In genomic region chr19:3613765-3614661, GRCh38 we compare ENCODE assay signal across 18 cellular contexts. TPM values are rescaled to one million over a fixed set of nuclear protein-coding genes. Genes with fewer than 3 reads are reported as not detected.
"Had no signal": no experiment of that assay in that cellular context is flagged by ENCODE, and none has a peak within 500 bp of the region (broad histone marks: within the 10 kb centered on the region; RNA-seq: fewer than 3 reads in every experiment).

No MANE protein-coding gene starts in this region.

- DNase-seq: activated CD4-positive, alpha-beta T cell treated with anti-CD3 and anti-CD28 coated beads for 36 hours; activated CD8-positive, alpha-beta T cell treated with anti-CD3 and anti-CD28 coated beads for 36 hours; activated effector memory CD4-positive, alpha-beta T cell treated with anti-CD3 and anti-CD28 coated beads, Interleukin-2, amount 50 U/mL, for 16 hours; activated T-cell treated with anti-CD3 and anti-CD28 coated beads, Interleukin-2, amount 50 U/mL, for 4 hours; erythroblast; hippocampal formation; left ventricle myocardium superior; mesenchymal stem cell; psoas muscle; T-helper 17 cell; upper lobe of right lung; WERI-Rb-1 had no signal

- H3K9me3 ChIP-seq: adrenal gland, psoas muscle, right lobe of liver, thoracic aorta, upper lobe of right lung had no signal

- H3K27ac ChIP-seq: psoas muscle, thoracic aorta, upper lobe of right lung, WERI-Rb-1 had no signal

- H3K4me3 ChIP-seq: adrenal gland, psoas muscle, right lobe of liver, thoracic aorta, upper lobe of right lung had no signal

- FAIRE-seq: keratinocyte had no signal

- H3K9me3 Mint-ChIP-seq: activated CD8-positive, alpha-beta T cell treated with anti-CD3 and anti-CD28 coated beads for 36 hours; activated naive CD4-positive, alpha-beta T cell treated with anti-CD3 and anti-CD28 coated beads, Interleukin-2, amount 50 U/mL, for 24 hours; activated T-cell treated with anti-CD3 and anti-CD28 coated beads, Interleukin-2, amount 50 U/mL, for 4 hours; nephron had no signal

- ATAC-seq: activated CD4-positive, alpha-beta T cell treated with anti-CD3 and anti-CD28 coated beads for 36 hours; activated CD8-positive, alpha-beta T cell treated with anti-CD3 and anti-CD28 coated beads for 36 hours; activated T-cell treated with anti-CD3 and anti-CD28 coated beads, Interleukin-2, amount 50 U/mL, for 4 hours; left ventricle myocardium superior; psoas muscle; right lobe of liver; T-helper 17 cell; upper lobe of right lung had no signal

- H3K4me3 Mint-ChIP-seq: activated CD4-positive, alpha-beta T cell treated with anti-CD3 and anti-CD28 coated beads for 36 hours; activated CD8-positive, alpha-beta T cell treated with anti-CD3 and anti-CD28 coated beads for 36 hours; activated naive CD4-positive, alpha-beta T cell treated with anti-CD3 and anti-CD28 coated beads, Interleukin-2, amount 50 U/mL, for 24 hours; activated T-cell treated with anti-CD3 and anti-CD28 coated beads, Interleukin-2, amount 50 U/mL, for 4 hours; nephron; T-helper 17 cell had no signal

- H3K27me3 Mint-ChIP-seq: activated CD4-positive, alpha-beta T cell treated with anti-CD3 and anti-CD28 coated beads for 36 hours; activated CD8-positive, alpha-beta T cell treated with anti-CD3 and anti-CD28 coated beads for 36 hours; activated naive CD4-positive, alpha-beta T cell treated with anti-CD3 and anti-CD28 coated beads, Interleukin-2, amount 50 U/mL, for 24 hours; T-helper 17 cell had no signal

- H3K4me1 Mint-ChIP-seq: nephron had no signal

- H3K27ac Mint-ChIP-seq: activated CD4-positive, alpha-beta T cell treated with anti-CD3 and anti-CD28 coated beads for 36 hours; activated CD8-positive, alpha-beta T cell treated with anti-CD3 and anti-CD28 coated beads for 36 hours; activated naive CD4-positive, alpha-beta T cell treated with anti-CD3 and anti-CD28 coated beads, Interleukin-2, amount 50 U/mL, for 24 hours; nephron; T-helper 17 cell had no signal

- H3K4me1 ChIP-seq: right lobe of liver had no signal

- H3K27me3 ChIP-seq: adrenal gland, right lobe of liver, upper lobe of right lung had no signal

RNA-seq across cellular contexts. Expression of gene TBXA2R, which starts 7.3 kb away (rescaled TPM):
- polyA plus RNA-seq: keratinocyte had no signal

RNA-seq across cellular contexts. Expression of gene GIPC3, which starts 28.7 kb away (rescaled TPM):
- polyA plus RNA-seq: keratinocyte had no signal
